In the genomic region with DNA sequence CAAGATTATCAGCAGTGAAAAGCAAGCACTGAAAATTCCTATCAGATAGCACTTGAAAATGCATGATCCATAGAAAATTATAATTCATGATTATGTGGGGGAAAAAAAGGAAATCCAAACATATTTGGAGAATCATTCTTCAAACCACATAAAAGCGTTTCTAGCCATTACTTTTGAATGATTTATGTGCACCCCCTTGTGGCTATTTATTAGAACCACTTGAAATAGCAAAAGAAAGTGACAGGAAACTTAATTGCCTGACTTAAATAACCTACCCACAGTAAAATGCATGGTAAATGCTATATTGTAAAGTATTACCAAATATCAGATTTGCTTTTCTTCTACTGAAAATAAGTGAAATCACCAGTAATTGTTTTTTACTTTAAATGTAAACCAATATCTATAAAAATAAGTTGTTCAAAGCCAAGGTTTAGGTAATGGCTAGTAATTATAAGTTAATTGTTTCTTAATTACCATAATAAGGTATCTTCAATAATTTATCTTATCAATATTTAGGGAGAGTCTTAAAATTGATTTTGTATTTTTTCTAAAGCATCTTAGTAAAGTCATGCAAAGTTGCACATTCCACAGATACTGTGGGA, we compare ENCODE assay signal across 8 cellular contexts.
DNase-seq lines count a peak whose midpoint lies in the region; ATAC-seq and TF ChIP-seq lines count a peak whose summit lies in the region.

No MANE protein-coding gene starts in this region.

- TF ChIP-seq CTCF in GM13976 (IDR thresholded peaks at IDR 0.05; ENCODE audit: borderline replicate concordance, control extremely low read depth, extremely low read depth, insufficient read depth, missing control alignments) (peak; percentile 22), PC-9 (conservative IDR thresholded peaks at IDR 0.05) (peak; percentile 89)

- ATAC-seq in HG03196 (IDR thresholded peaks at IDR 0.05; ENCODE audit: unreplicated experiment), result no peak
- ATAC-seq in HG03139 (IDR thresholded peaks at IDR 0.05; ENCODE audit: unreplicated experiment), result no peak

- no peak for TF ChIP-seq POLR2A in erythroblast (IDR thresholded peaks at IDR 0.05; ENCODE audit: low read length)

- no peaks in the 10 kb centered on the region for H3K36me3 ChIP-seq in PC-9 (ENCODE audit: low read depth)

- no peaks in the 10 kb centered on the region for H3K9me2 ChIP-seq in PC-9 (ENCODE audit: insufficient read depth)

- H3K27ac ChIP-seq in PC-9, result no peak overlapping the region

- H2AFZ ChIP-seq in PC-9, result no peak overlapping the region

- no peaks in the 10 kb centered on the region for H4K20me1 ChIP-seq in PC-9 (ENCODE audit: insufficient read depth)

- DNase-seq in GM13976 (ENCODE audit: low spot score), result no peak
- DNase-seq in PC-9, result peak in 1 of 2 experiments; percentile 59
- DNase-seq in erythroblast (lab: John Stamatoyannopoulos, UW), result peak; percentile 63 to 69
- DNase-seq in renal cortical epithelial cell (ENCODE audit: low read depth), result peak; percentile 68
- DNase-seq in anterior cingulate cortex (lab: John Stamatoyannopoulos, UW), result no peak

- no peak for TF ChIP-seq EP300 in Ishikawa (IDR thresholded peaks at IDR 0.05; ENCODE audit: borderline replicate concordance)

- CTCF ChIA-PET in PC-9 (lab: Charles Lee), result interaction anchor here (1.0 to 1.6 kb wide), 3 partner anchors 102 to 279 kb away, joined by 3 to 9 read pairs (median 3); no protein-coding TSS in a partner anchor

- peak; percentile 75 for TF ChIP-seq RAD21 in Ishikawa (IDR thresholded peaks at IDR 0.05; ENCODE audit: low read depth)

- BruUV-seq in PC-9 (replicated peaks; lab: Mats Ljungman, UMichigan), result no TSS peak

- H3K4me3 ChIP-seq in PC-9, result no peak overlapping the region

- H3K4me2 ChIP-seq in PC-9, result no peak overlapping the region

- in situ Hi-C loops in GM13976 (cut with MboI; ENCODE audit: low sequenced_read_pairs, unreplicated experiment), result loop anchor here (25.0 kb wide), 2 partner anchors 168 to 268 kb away; partner anchors contain the start of gene ARHGAP42

- intact Hi-C loops in PC-9 (cut with micrococcal nuclease; ENCODE audit: unreplicated experiment), result loop anchor here (1.0 kb wide), 3 partner anchors 79 to 279 kb away; no protein-coding TSS in a partner anchor

- no peaks in the 10 kb centered on the region for H3K27me3 ChIP-seq in PC-9 (ENCODE audit: insufficient read depth, low read depth)

- H3K4me1 ChIP-seq in PC-9 (replicated peaks; ENCODE audit: insufficient read depth), result peaks cover 3% of the 10 kb centered on the region

- H3K9me3 ChIP-seq in PC-9 (ENCODE audit: insufficient read depth, low read depth), result no peaks in the 10 kb centered on the region

- peaks cover 2% of the 10 kb centered on the region; the same call in 1 of the 2 replicates for H3F3A ChIP-seq in PC-9 (ENCODE audit: insufficient read depth, low read depth)

- POLR2A ChIA-PET in PC-9 (lab: Charles Lee; ENCODE audit: unreplicated experiment), result no interaction called here

- no peaks in the 10 kb centered on the region for H3K79me2 ChIP-seq in PC-9 (ENCODE audit: low read depth)

TF ChIP-seq in Ishikawa, 13 proteins besides CTCF, POLR2A, EP300 and RAD21:
- TF ChIP-seq CREB1 (IDR thresholded peaks at IDR 0.05; ENCODE audit: low read depth) (no peak), CEBPB (IDR thresholded peaks at IDR 0.05) (no peak), MAX (IDR thresholded peaks at IDR 0.05) (no peak), TCF12 (IDR thresholded peaks at IDR 0.05; ENCODE audit: low read depth) (no peak), ZBTB7A (IDR thresholded peaks at IDR 0.05; ENCODE audit: low read depth) (no peak), FOXM1 (IDR thresholded peaks at IDR 0.05; ENCODE audit: borderline replicate concordance, low read depth) (no peak), YY1 (IDR thresholded peaks at IDR 0.05; ENCODE audit: low read depth) (no peak)
- TF ChIP-seq, protein P1, sequence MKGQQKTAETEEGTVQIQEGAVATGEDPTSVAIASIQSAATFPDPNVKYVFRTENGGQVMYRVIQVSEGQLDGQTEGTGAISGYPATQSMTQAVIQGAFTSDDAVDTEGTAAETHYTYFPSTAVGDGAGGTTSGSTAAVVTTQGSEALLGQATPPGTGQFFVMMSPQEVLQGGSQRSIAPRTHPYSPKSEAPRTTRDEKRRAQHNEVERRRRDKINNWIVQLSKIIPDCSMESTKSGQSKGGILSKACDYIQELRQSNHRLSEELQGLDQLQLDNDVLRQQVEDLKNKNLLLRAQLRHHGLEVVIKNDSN (IDR thresholded peaks at IDR 0.05), result no peak
- TF ChIP-seq, protein P2, sequence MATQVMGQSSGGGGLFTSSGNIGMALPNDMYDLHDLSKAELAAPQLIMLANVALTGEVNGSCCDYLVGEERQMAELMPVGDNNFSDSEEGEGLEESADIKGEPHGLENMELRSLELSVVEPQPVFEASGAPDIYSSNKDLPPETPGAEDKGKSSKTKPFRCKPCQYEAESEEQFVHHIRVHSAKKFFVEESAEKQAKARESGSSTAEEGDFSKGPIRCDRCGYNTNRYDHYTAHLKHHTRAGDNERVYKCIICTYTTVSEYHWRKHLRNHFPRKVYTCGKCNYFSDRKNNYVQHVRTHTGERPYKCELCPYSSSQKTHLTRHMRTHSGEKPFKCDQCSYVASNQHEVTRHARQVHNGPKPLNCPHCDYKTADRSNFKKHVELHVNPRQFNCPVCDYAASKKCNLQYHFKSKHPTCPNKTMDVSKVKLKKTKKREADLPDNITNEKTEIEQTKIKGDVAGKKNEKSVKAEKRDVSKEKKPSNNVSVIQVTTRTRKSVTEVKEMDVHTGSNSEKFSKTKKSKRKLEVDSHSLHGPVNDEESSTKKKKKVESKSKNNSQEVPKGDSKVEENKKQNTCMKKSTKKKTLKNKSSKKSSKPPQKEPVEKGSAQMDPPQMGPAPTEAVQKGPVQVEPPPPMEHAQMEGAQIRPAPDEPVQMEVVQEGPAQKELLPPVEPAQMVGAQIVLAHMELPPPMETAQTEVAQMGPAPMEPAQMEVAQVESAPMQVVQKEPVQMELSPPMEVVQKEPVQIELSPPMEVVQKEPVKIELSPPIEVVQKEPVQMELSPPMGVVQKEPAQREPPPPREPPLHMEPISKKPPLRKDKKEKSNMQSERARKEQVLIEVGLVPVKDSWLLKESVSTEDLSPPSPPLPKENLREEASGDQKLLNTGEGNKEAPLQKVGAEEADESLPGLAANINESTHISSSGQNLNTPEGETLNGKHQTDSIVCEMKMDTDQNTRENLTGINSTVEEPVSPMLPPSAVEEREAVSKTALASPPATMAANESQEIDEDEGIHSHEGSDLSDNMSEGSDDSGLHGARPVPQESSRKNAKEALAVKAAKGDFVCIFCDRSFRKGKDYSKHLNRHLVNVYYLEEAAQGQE (IDR thresholded peaks at IDR 0.05; ENCODE audit: low read depth), result no peak

Comparison
In these comparisons a context has a peak if more than half of its experiments do, and no peak if none do; other contexts are left out.
1. DNase-seq: peak in erythroblast (2 of 2) and renal cortical epithelial cell (single experiment); none in GM13976 (single experiment) and anterior cingulate cortex (0 of 58).